In genomic region chr16:58629681-58630640, GRCh38 we compare ENCODE assay signal across 8 cellular contexts. TPM values are rescaled to one million over a fixed set of nuclear protein-coding genes. Genes with fewer than 3 reads are reported as not detected.
DNase-seq lines count a peak whose midpoint lies in the region; ATAC-seq, FAIRE-seq and TF ChIP-seq lines count a peak whose summit lies in the region.

Gene CNOT1, minus strand, starts transcription at chr16:58629826. Its CDS starts 30,489 bp downstream, at chr16:58599337.

- peak within 1 kb of the TSS; percentile 100 for H3K4me3 Mint-ChIP-seq in type B pancreatic cell

- H3K27ac ChIP-seq in adrenal gland, result peak within 1 kb of the TSS; percentile 90 to 100 (median 99)
- H3K27ac ChIP-seq in heart left ventricle, result peak within 1 kb of the TSS; percentile 95 to 100 (median 98)

- DNase-seq in GM12892 (ENCODE audit: insufficient read length) (peak; percentile 75), NCI-H146 (lab: John Stamatoyannopoulos, UW) (peak; percentile 97), T-helper 1 cell (peak; percentile 92 to 99 (median 94)), adrenal gland (peak; percentile 98 to 100 (median 99)), heart left ventricle (peak; percentile 98 to 99 (median 98)), pons (ENCODE audit: low spot score) (peak; percentile 99), type B pancreatic cell (ENCODE audit: extremely low spot score, unreplicated experiment) (peak; percentile 99)

- FAIRE-seq in GM12892 (lab: Jason Lieb, UNC), result peak; percentile 97

- peak; percentile 81 for TF ChIP-seq POLR2A in GM12892 (IDR thresholded peaks at IDR 0.05; ENCODE audit: low read depth, low read length)
- peak; percentile 75 to 95 for TF ChIP-seq POLR2A in adrenal gland (IDR thresholded peaks at IDR 0.05)
- peak in 1 of 2 donors; percentile 81 for TF ChIP-seq POLR2A in heart left ventricle (IDR thresholded peaks at IDR 0.05)

- peaks cover 15% of the 10 kb centered on the region for H3K4me1 Mint-ChIP-seq in type B pancreatic cell (ENCODE audit: unreplicated experiment)

- no peaks in the 10 kb centered on the region for H3K9me3 Mint-ChIP-seq in type B pancreatic cell

- peaks cover 17 to 20% of the 10 kb centered on the region in 2 donors for H3K4me1 ChIP-seq in adrenal gland (replicated peaks in 1 of 2)
- peaks cover 0 to 35% (median 23%) of the 10 kb centered on the region in 12 donors for H3K4me1 ChIP-seq in heart left ventricle

- H3K27me3 ChIP-seq in adrenal gland, result no peaks in the 10 kb centered on the region
- H3K27me3 ChIP-seq in heart left ventricle, result no peaks in the 10 kb centered on the region

- TF ChIP-seq CTCF in adrenal gland (IDR thresholded peaks at IDR 0.05) (peak in 1 of 6 experiments; percentile 2), heart left ventricle (IDR thresholded peaks at IDR 0.05) (no peak), type B pancreatic cell (conservative IDR thresholded peaks at IDR 0.05) (no peak)

- peak within 1 kb of the TSS; percentile 100 for H3K27ac Mint-ChIP-seq in type B pancreatic cell

- H3K36me3 ChIP-seq in adrenal gland (replicated peaks in 1 of 2) (peaks cover 0 to under 1% of the 10 kb centered on the region in 2 donors), heart left ventricle (peaks cover 0 to 8% (median 3%) of the 10 kb centered on the region in 9 donors)

- peaks cover 4% of the 10 kb centered on the region for H3K36me3 Mint-ChIP-seq in type B pancreatic cell

- H3K4me3 ChIP-seq in adrenal gland, result peak within 1 kb of the TSS; percentile 62 to 100 (median 94)
- H3K4me3 ChIP-seq in heart left ventricle, result peak within 1 kb of the TSS; percentile 66 to 99 (median 88)

- intact Hi-C loops in adrenal gland (cut with DNase I), result loop anchor here (10.0 kb wide), 2 partner anchors 115 to 125 kb away; partner anchors contain the start of genes NDRG4 (in 1 of the 2) and SETD6 (in 1 of the 2)
- intact Hi-C loops in heart left ventricle (cut with DNase I), result loop anchor here in 8 of 10 donors (2.0 to 10.0 kb wide), 6 partner anchors 55 to 295 kb away; partner anchors contain the start of genes SETD6 (in 5 of the 8) and SLC38A7 (in 1 of the 8)

- ATAC-seq in HG02852 (IDR thresholded peaks at IDR 0.05; ENCODE audit: unreplicated experiment), result peak; percentile 86
- ATAC-seq in heart left ventricle, result peak; percentile 93 to 96 (median 96)

- WGBS in adrenal gland, 4 donors, result 0% methylated on average over 35 to 64 of the region's 64 CpGs
- WGBS in heart left ventricle, 4 donors, result 0 to 1% (median 0%) methylated on average over 51 to 64 of the region's 64 CpGs

- H3K27me3 Mint-ChIP-seq in type B pancreatic cell, result peaks cover 7% of the 10 kb centered on the region

- H3K9me3 ChIP-seq in adrenal gland (replicated peaks in 1 of 3), result no peaks in the 10 kb centered on the region
- no peaks in the 10 kb centered on the region for H3K9me3 ChIP-seq in heart left ventricle

RNA-seq across cellular contexts. Expression of gene CNOT1, which starts in this region (rescaled TPM):
- polyA plus RNA-seq in GM12892 (2012; ENCODE audit: missing spikeins), result 124 TPM
- 100 to 1,000 TPM in 7 of 8 donors, 10 to 100 TPM in 1; 83.4 to 172 (median 155) TPM for total RNA-seq in adrenal gland
- polyA plus RNA-seq in adrenal gland, result 100 to 1,000 TPM in 1 of 3 donors, 10 to 100 TPM in 2; 40.9 to 189 (median 41.8) TPM
- total RNA-seq in heart left ventricle, result 100 to 1,000 TPM in 2 of 9 donors, 10 to 100 TPM in 7; 66.6 to 110 (median 82.5) TPM
- polyA plus RNA-seq in heart left ventricle, result 10 to 100 TPM; 21.2 to 81.1 TPM
- 216 and 242 TPM in 2 replicates for total RNA-seq in type B pancreatic cell (ENCODE audit: low replicate concordance)

Comparison
In these comparisons a context has a peak if more than half of its experiments do, and no peak if none do; other contexts are left out.
1. Peak in every context shown above with its lines: DNase-seq, ATAC-seq, H3K4me3 ChIP-seq and H3K27ac ChIP-seq.